In genomic region chr20:9611921-9612320, GRCh38 we compare ENCODE assay signal across 6 cellular contexts.
"Had no signal": no experiment of that assay in that cellular context is flagged by ENCODE, and none has a peak within 500 bp of the region (broad histone marks: within the 10 kb centered on the region; RNA-seq: fewer than 3 reads in every experiment).

No MANE protein-coding gene starts in this region.

- H3K27ac ChIP-seq: HL-60 had no signal

- H3K4me3 ChIP-seq: GM23338 had no signal

- H3K27ac Mint-ChIP-seq: GM23338, H9, IgD-negative memory B cell had no signal

- ATAC-seq: GM23338, HepG2 had no signal

- DNase-seq: H9, HCEC 1CT had no signal

- H3K36me3 Mint-ChIP-seq: IgD-negative memory B cell had no signal

- H3K9me3 Mint-ChIP-seq: GM23338, H9 had no signal

- H3K4me3 Mint-ChIP-seq: GM23338, H9, IgD-negative memory B cell had no signal
